Comparison of ENCODE assay signal across 8 cellular contexts in genomic region chr11:72081184-72081644, GRCh38. TPM values are rescaled to one million over a fixed set of nuclear protein-coding genes. Genes with fewer than 3 reads are reported as not detected.
DNase-seq lines count a peak whose midpoint lies in the region; ATAC-seq and TF ChIP-seq lines count a peak whose summit lies in the region.

No MANE protein-coding gene starts in this region.

- no peaks in the 10 kb centered on the region for H3K36me3 ChIP-seq in BJ (ENCODE audit: control insufficient read depth, insufficient read depth, low read length)
- peaks cover 13% of the 10 kb centered on the region for H3K36me3 ChIP-seq in MG63

- no peaks in the 10 kb centered on the region for H3K27me3 Mint-ChIP-seq in natural killer cell treated with Interleukin-12 subunit alpha and Interleukin-12 subunit beta and Interleukin-15 and Interleukin-18, amount 100 ng/mL, for 72 hours

- H3K4me3 ChIP-seq in BJ (ENCODE audit: low read depth, low read length) (peak overlapping the region; percentile 87), MG63 (peak overlapping the region; percentile 93), dorsolateral prefrontal cortex (peak overlapping the region; percentile 50 to 98 (median 85))

- peak overlapping the region; percentile 92 for H3K4me3 Mint-ChIP-seq in natural killer cell treated with Interleukin-12 subunit alpha and Interleukin-12 subunit beta and Interleukin-15 and Interleukin-18, amount 100 ng/mL, for 72 hours

- H3K4me1 Mint-ChIP-seq in natural killer cell treated with Interleukin-12 subunit alpha and Interleukin-12 subunit beta and Interleukin-15 and Interleukin-18, amount 100 ng/mL, for 72 hours (ENCODE audit: low read depth in 2 of 2): peaks cover 47 to 53% of the 10 kb centered on the region in 2 donors

- TF ChIP-seq CTCF in BJ (IDR thresholded peaks at IDR 0.05; ENCODE audit: insufficient read depth, low read depth, low read length): no peak
- TF ChIP-seq CTCF in dorsolateral prefrontal cortex (IDR thresholded peaks at IDR 0.05 in 54 of 56, conservative IDR thresholded peaks at IDR 0.05 in 2 of 56; ENCODE audit: low read depth in 1 of 56, partially characterized antibody in 56 of 56): no peak

- H3K36me3 Mint-ChIP-seq in natural killer cell treated with Interleukin-12 subunit alpha and Interleukin-12 subunit beta and Interleukin-15 and Interleukin-18, amount 100 ng/mL, for 72 hours: no peaks in the 10 kb centered on the region

- peak overlapping the region in 57 of 59 donors; percentile 44 to 96 (median 88) for H3K27ac ChIP-seq in dorsolateral prefrontal cortex

- no peaks in the 10 kb centered on the region for H3K9me3 Mint-ChIP-seq in natural killer cell treated with Interleukin-12 subunit alpha and Interleukin-12 subunit beta and Interleukin-15 and Interleukin-18, amount 100 ng/mL, for 72 hours

- CTCF ChIA-PET in BJ (lab: Yijun Ruan, JAX): interaction anchor here (0.7 to 2.2 kb wide), 7 partner anchors 11 to 63 kb away, joined by 3 to 28 read pairs (median 4); no protein-coding TSS in a partner anchor

- POLR2A ChIA-PET in BJ (lab: Charles Lee): no interaction called here

- no peaks in the 10 kb centered on the region for H3K9me3 ChIP-seq in MG63

- no peak for ATAC-seq in natural killer cell treated with Interleukin-12 subunit alpha and Interleukin-12 subunit beta and Interleukin-15 and Interleukin-18, amount 100 ng/mL, for 72 hours

- H3K27me3 ChIP-seq in BJ (ENCODE audit: control insufficient read depth, insufficient read depth, low read length) (no peaks in the 10 kb centered on the region), MG63 (no peaks in the 10 kb centered on the region), dorsolateral prefrontal cortex (no peaks in the 10 kb centered on the region)

- DNase-seq in BJ (ENCODE audit: low read depth): no peak
- DNase-seq in MG63: no peak
- no peak for DNase-seq in dorsolateral prefrontal cortex
- DNase-seq in natural killer cell treated with Interleukin-12 subunit alpha and Interleukin-12 subunit beta and Interleukin-15 and Interleukin-18, amount 100 ng/mL, for 72 hours (ENCODE audit: low spot score): no peak
- DNase-seq in AG08396 (ENCODE audit: low spot score): no peak
- no peak for DNase-seq in T1000 (lab: John Stamatoyannopoulos, UW)
- no peak for DNase-seq in activated CD4-positive, alpha-beta T cell treated with anti-CD3 and anti-CD28 coated beads, Interleukin-2, amount 50 U/mL, for 4 hours
- no peak for DNase-seq in pons (ENCODE audit: low spot score)

- intact Hi-C loops in dorsolateral prefrontal cortex (cut with DNase I): no loop called here

- H3K27ac Mint-ChIP-seq in natural killer cell treated with Interleukin-12 subunit alpha and Interleukin-12 subunit beta and Interleukin-15 and Interleukin-18, amount 100 ng/mL, for 72 hours: peak overlapping the region; percentile 89 to 95

RNA-seq across cellular contexts. Expression of gene LRRC51, which starts 0.6 kb away (rescaled TPM):
- 9.8 TPM in 2 replicates for polyA plus RNA-seq in BJ (2011; rRNA removed)
- polyA minus RNA-seq in BJ (2011; rRNA and poly(A)+ RNA removed): 4.2 and 10.7 TPM in 2 replicates
- total RNA-seq in MG63 (2014; rRNA removed; shearing (Covaris generic); ENCODE audit: low replicate concordance): 11.6 and 17.4 TPM in 2 replicates
- 10 to 100 TPM in 113 of 120 experiments, 1 to 10 TPM in 7; 7.7 to 39.9 (median 17.7) TPM for total RNA-seq in dorsolateral prefrontal cortex
- total RNA-seq in natural killer cell treated with Interleukin-12 subunit alpha and Interleukin-12 subunit beta and Interleukin-15 and Interleukin-18, amount 100 ng/mL, for 72 hours: 1 to 10 TPM; 3.5 to 7.2 TPM

RNA-seq across cellular contexts. Expression of gene NUMA1, which starts 0.9 kb away (rescaled TPM):
- polyA plus RNA-seq in BJ (2011; rRNA removed): 87.1 and 120 TPM in 2 replicates
- polyA minus RNA-seq in BJ (2011; rRNA and poly(A)+ RNA removed): 172 and 241 TPM in 2 replicates
- total RNA-seq in MG63 (2014; rRNA removed; shearing (Covaris generic); ENCODE audit: low replicate concordance): 104 and 158 TPM in 2 replicates
- 100 to 1,000 TPM; 140 to 428 (median 218) TPM for total RNA-seq in dorsolateral prefrontal cortex
- 100 to 1,000 TPM; 181 to 216 TPM for total RNA-seq in natural killer cell treated with Interleukin-12 subunit alpha and Interleukin-12 subunit beta and Interleukin-15 and Interleukin-18, amount 100 ng/mL, for 72 hours

RNA-seq across cellular contexts. Expression of gene LAMTOR1, which starts 21.9 kb away (rescaled TPM):
- polyA plus RNA-seq in BJ (2011; rRNA removed): 105 and 145 TPM in 2 replicates
- polyA minus RNA-seq in BJ (2011; rRNA and poly(A)+ RNA removed): 162 and 286 TPM in 2 replicates
- total RNA-seq in MG63 (2014; rRNA removed; shearing (Covaris generic); ENCODE audit: low replicate concordance): 89.9 and 130 TPM in 2 replicates
- 100 to 1,000 TPM in 2 of 120 experiments, 10 to 100 TPM in 118; 54.1 to 105 (median 74.6) TPM for total RNA-seq in dorsolateral prefrontal cortex
- total RNA-seq in natural killer cell treated with Interleukin-12 subunit alpha and Interleukin-12 subunit beta and Interleukin-15 and Interleukin-18, amount 100 ng/mL, for 72 hours: 10 to 100 TPM; 65.7 to 66.9 TPM

RNA-seq across cellular contexts. Expression of gene TOMT, which starts 24.5 kb away (rescaled TPM):
- not detected in 2 replicates for polyA plus RNA-seq in BJ (2011; rRNA removed)
- not detected in 2 replicates for polyA minus RNA-seq in BJ (2011; rRNA and poly(A)+ RNA removed)
- total RNA-seq in MG63 (2014; rRNA removed; shearing (Covaris generic); ENCODE audit: low replicate concordance): not detected in 2 replicates
- 1 to 10 TPM in 1 of 120 experiments, under 1 TPM in 8, not detected in 111; 0.49 to 1.0 (median 0.64) TPM for total RNA-seq in dorsolateral prefrontal cortex
- total RNA-seq in natural killer cell treated with Interleukin-12 subunit alpha and Interleukin-12 subunit beta and Interleukin-15 and Interleukin-18, amount 100 ng/mL, for 72 hours: under 1 TPM in 1 of 2 donors, not detected in 1; 0.45 TPM

RNA-seq across cellular contexts. Expression of gene ANAPC15, which starts 31.3 kb away (rescaled TPM):
- 51.5 and 54.3 TPM in 2 replicates for polyA plus RNA-seq in BJ (2011; rRNA removed)
- 24.2 and 34.7 TPM in 2 replicates for polyA minus RNA-seq in BJ (2011; rRNA and poly(A)+ RNA removed)
- total RNA-seq in MG63 (2014; rRNA removed; shearing (Covaris generic); ENCODE audit: low replicate concordance): 54.0 and 124 TPM in 2 replicates
- 10 to 100 TPM; 28.2 to 59.0 (median 40.8) TPM for total RNA-seq in dorsolateral prefrontal cortex
- 10 to 100 TPM; 37.4 to 37.7 TPM for total RNA-seq in natural killer cell treated with Interleukin-12 subunit alpha and Interleukin-12 subunit beta and Interleukin-15 and Interleukin-18, amount 100 ng/mL, for 72 hours
